Comparison of ENCODE assay signal across 8 cellular contexts in the genomic region with DNA sequence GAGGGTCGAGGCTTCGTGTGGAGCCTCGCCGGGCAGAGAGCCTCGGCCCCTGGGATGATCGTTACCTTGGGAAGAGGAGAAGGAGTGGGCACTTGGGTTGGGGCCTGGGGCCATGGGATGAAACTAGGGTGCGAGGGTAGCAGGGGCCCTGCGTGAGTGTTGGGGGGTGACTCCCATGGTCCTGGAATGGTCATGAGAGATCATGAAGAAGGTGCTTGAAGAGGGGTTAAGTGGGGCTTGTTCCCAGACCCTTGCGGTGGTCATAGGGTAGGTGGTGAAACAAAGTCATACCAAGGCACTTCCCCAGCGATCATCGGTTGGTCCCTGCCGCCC.
DNase-seq lines count a peak whose midpoint lies in the region; ATAC-seq and TF ChIP-seq lines count a peak whose summit lies in the region.

No MANE protein-coding gene starts in this region.

- peaks cover 10% of the 10 kb centered on the region; the same call in 1 of the 2 replicates for H3K79me2 ChIP-seq in Loucy (ENCODE audit: insufficient read depth, low read length)

- no peak for ATAC-seq in effector memory CD8-positive, alpha-beta T cell (replicated peaks)
- no peak for ATAC-seq in HG02981 (IDR thresholded peaks at IDR 0.05; ENCODE audit: unreplicated experiment)

- H3K27ac Mint-ChIP-seq in effector memory CD8-positive, alpha-beta T cell, result peak overlapping the region; percentile 97 to 98
- H3K27ac Mint-ChIP-seq in nephron progenitor cell, result peak overlapping the region; percentile 99

- no peaks in the 10 kb centered on the region for H3K36me3 ChIP-seq in Loucy (ENCODE audit: insufficient read depth, low read length)

- H3K9me3 Mint-ChIP-seq in effector memory CD8-positive, alpha-beta T cell, result no peaks in the 10 kb centered on the region
- H3K9me3 Mint-ChIP-seq in nephron progenitor cell, result peaks cover 36% of the 10 kb centered on the region

- peak overlapping the region; percentile 90 for H3K9ac ChIP-seq in Loucy (ENCODE audit: low read depth, low read length, poor library complexity, severe bottlenecking)

- H3K27me3 ChIP-seq in Loucy (ENCODE audit: insufficient read depth, low read length, poor library complexity, severe bottlenecking), result no peaks in the 10 kb centered on the region

- H3K36me3 Mint-ChIP-seq in effector memory CD8-positive, alpha-beta T cell (ENCODE audit: insufficient read depth), result peaks cover 19% of the 10 kb centered on the region
- peaks cover 20% of the 10 kb centered on the region for H3K36me3 Mint-ChIP-seq in nephron progenitor cell (ENCODE audit: low read depth)

- peaks cover 14% of the 10 kb centered on the region for H3K4me1 ChIP-seq in Loucy (ENCODE audit: insufficient read depth, low read length, poor library complexity, severe bottlenecking)

- H3K4me2 ChIP-seq in Loucy (ENCODE audit: low read depth, low read length, poor library complexity, severe bottlenecking), result peak overlapping the region; percentile 96

- no peaks in the 10 kb centered on the region for H4K20me1 ChIP-seq in Loucy (ENCODE audit: insufficient read depth, low read length, poor library complexity, severe bottlenecking)

- H3K9me2 ChIP-seq in Loucy (replicated peaks; ENCODE audit: low read depth, low read length), result no peaks in the 10 kb centered on the region

- no peaks in the 10 kb centered on the region for H3K27me3 Mint-ChIP-seq in effector memory CD8-positive, alpha-beta T cell
- H3K27me3 Mint-ChIP-seq in nephron progenitor cell (ENCODE audit: low read depth, poor library complexity), result peaks cover 8% of the 10 kb centered on the region

- no peak for TF ChIP-seq CTCF in Loucy (conservative IDR thresholded peaks at IDR 0.05; ENCODE audit: low read length)
- TF ChIP-seq CTCF in nephron progenitor cell (IDR thresholded peaks at IDR 0.05), result no peak

- no peaks in the 10 kb centered on the region for H3K9me3 ChIP-seq in Loucy (ENCODE audit: insufficient read depth, low read depth, low read length)

- no peaks in the 10 kb centered on the region for H3F3A ChIP-seq in Loucy (ENCODE audit: low read depth)

- H2AFZ ChIP-seq in Loucy (ENCODE audit: low read length), result peak overlapping the region; percentile 98

- peak overlapping the region; percentile 99 for H3K4me3 ChIP-seq in Loucy (ENCODE audit: low read length, poor library complexity, severe bottlenecking)

- H3K4me1 Mint-ChIP-seq in effector memory CD8-positive, alpha-beta T cell (ENCODE audit: low read depth in 2 of 2), result peaks cover 16 to 35% of the 10 kb centered on the region in 2 donors
- H3K4me1 Mint-ChIP-seq in nephron progenitor cell, result peaks cover 20% of the 10 kb centered on the region

- DNase-seq in DMS53 (lab: John Stamatoyannopoulos, UW), result peak; percentile 65
- DNase-seq in DMS53 treated with DMSO at 0.1 percent for 48 hours (lab: John Stamatoyannopoulos, UW; ENCODE audit: unreplicated experiment), result no peak
- peak in 1 of 3 experiments; percentile 4 for DNase-seq in effector memory CD8-positive, alpha-beta T cell
- DNase-seq in nephron progenitor cell, result no peak
- no peak for DNase-seq in D341Med (ENCODE audit: low spot score)
- no peak for DNase-seq in hypothalamus (lab: John Stamatoyannopoulos, UW)

- H3K4me3 Mint-ChIP-seq in effector memory CD8-positive, alpha-beta T cell, result peak overlapping the region; percentile 93 to 96
- H3K4me3 Mint-ChIP-seq in nephron progenitor cell, result peak overlapping the region; percentile 100
